8 cellular contexts compared by ENCODE assay signal in the genomic region with DNA sequence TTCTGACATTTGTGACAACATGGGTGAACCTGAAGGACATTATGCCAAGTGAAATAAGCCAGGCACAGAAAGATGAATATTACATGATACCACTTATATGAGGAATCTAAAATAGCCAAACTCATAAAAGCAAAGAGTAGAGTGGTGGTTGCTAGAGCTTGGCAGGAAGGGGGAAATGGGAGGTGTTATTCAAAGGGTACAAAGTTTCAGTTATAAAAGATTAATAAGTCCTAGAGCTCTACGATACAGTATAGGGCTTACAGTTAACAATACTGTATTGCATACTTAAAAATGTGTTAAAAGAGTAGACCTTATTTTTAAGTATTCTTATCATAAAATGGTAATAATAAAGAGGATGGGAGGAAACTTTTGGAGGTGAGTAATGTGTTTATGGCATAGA.
"Had no signal": no experiment of that assay in that cellular context is flagged by ENCODE, and none has a peak within 500 bp of the region (broad histone marks: within the 10 kb centered on the region; RNA-seq: fewer than 3 reads in every experiment).

No MANE protein-coding gene starts in this region.

- ATAC-seq: GM12878 had no signal

- FAIRE-seq: G401.6, GM12878, GM12891, GM12892, GM18507, GM19239 had no signal

- DNase-seq: GDM1, GF-D8 had no signal

- H3K4me3 ChIP-seq: GM12878 had no signal
